ENCODE assay signal across 15 cellular contexts in the genomic region with DNA sequence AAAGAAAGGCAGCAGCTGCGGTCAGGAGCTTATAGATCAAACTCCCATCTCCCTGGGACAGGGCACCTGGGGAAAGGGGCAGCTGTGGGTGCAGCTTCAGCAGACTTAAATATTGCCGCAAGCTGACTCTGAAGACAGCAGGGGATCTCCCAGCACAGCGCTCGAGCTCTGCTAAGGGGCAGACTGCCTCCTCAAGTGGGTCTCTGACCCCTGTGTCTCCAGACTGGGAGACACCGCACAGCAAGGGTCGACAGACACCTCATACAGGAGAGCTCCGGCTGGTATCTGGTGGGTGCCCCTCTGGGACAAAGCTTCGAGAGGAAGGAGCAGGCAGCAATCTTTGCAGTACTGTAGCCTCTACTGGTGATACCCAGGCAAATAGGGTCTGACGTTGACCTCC. TPM values are rescaled to one million over a fixed set of nuclear protein-coding genes. Genes with fewer than 3 reads are reported as not detected.
"Had no signal": no experiment of that assay in that cellular context is flagged by ENCODE, and none has a peak within 500 bp of the region (broad histone marks: within the 10 kb centered on the region; RNA-seq: fewer than 3 reads in every experiment).

No MANE protein-coding gene starts in this region.

RNA-seq across cellular contexts. Expression of a gene that starts 15.5 kb away (rescaled TPM):
- total RNA-seq: activated B cell treated with CpG ODN at 0.5 μM for 24 hours; activated CD4-positive, alpha-beta memory T cell treated with anti-CD3 and anti-CD28 coated beads for 36 hours; activated CD4-positive, alpha-beta memory T cell treated with anti-CD3 and anti-CD28 coated beads, Interleukin-2, amount 10 ng/mL, durations not matched to agents 7 days and 5 days; activated CD4-positive, alpha-beta T cell treated with anti-CD3 and anti-CD28 coated beads for 36 hours; activated CD4-positive, alpha-beta T cell treated with anti-CD3 and anti-CD28 coated beads, Interleukin-2, amount 10 ng/mL, durations not matched to agents 24 days and 14 days; activated CD4-positive, alpha-beta T cell treated with anti-CD3 and anti-CD28 coated beads, Interleukin-2, amount 10 ng/mL, durations not matched to agents 7 days and 5 days; activated CD8-positive, alpha-beta memory T cell treated with anti-CD3 and anti-CD28 coated beads for 36 hours; activated CD8-positive, alpha-beta memory T cell treated with anti-CD3 and anti-CD28 coated beads, Interleukin-2, amount 10 ng/mL, durations not matched to agents 7 days and 5 days; activated CD8-positive, alpha-beta T cell treated with anti-CD3 and anti-CD28 coated beads for 36 hours; activated CD8-positive, alpha-beta T cell treated with anti-CD3 and anti-CD28 coated beads, Interleukin-2, amount 10 ng/mL, durations not matched to agents 7 days and 5 days; T-cell; T-helper 1 cell treated with Interleukin-12 subunit alpha and Interleukin-12 subunit beta and Interleukin-4 antibody, amounts not matched to agents 30 ng/mL and 1 ng/mL, for 36 hours; T-helper 17 cell; T-helper 2 cell treated with Interferon-gamma antibody and Interleukin-4, amounts not matched to agents 100 ng/mL and 5 ng/mL, for 36 hours; WTC11 had no signal
